In genomic region chr12:43979450-43979849, GRCh38 we compare ENCODE assay signal across 35 cellular contexts.
"Had no signal": no experiment of that assay in that cellular context is flagged by ENCODE, and none has a peak within 500 bp of the region (broad histone marks: within the 10 kb centered on the region; RNA-seq: fewer than 3 reads in every experiment).

No MANE protein-coding gene starts in this region.

- H3K9me3 ChIP-seq: MG63 had no signal

- H3K27me3 ChIP-seq: MG63 had no signal

- H3K4me3 ChIP-seq: MG63 had no signal

- H3K36me3 ChIP-seq: MG63 had no signal

- DNase-seq: Karpas-422, Kasumi-1, MG63, MM.1S, MV-4-11, NCI-H1048, NCI-H1092, NCI-H1092 treated with DMSO at 0.1 percent for 48 hours, NCI-H1105, NCI-H1105 treated with DMSO at 0.1 percent for 48 hours, NCI-H1417, NCI-H1417 treated with DMSO at 0.1 percent for 48 hours, NCI-H1436, NCI-H1436 treated with DMSO at 0.1 percent for 48 hours, NCI-H146, NCI-H1694, NCI-H1694 treated with DMSO at 0.1 percent for 48 hours, NCI-H187, NCI-H187 treated with DMSO at 0.1 percent for 48 hours, NCI-H1930, NCI-H2029, NCI-H2029 treated with DMSO at 0.1 percent for 48 hours, NCI-H2081, NCI-H2081 treated with DMSO at 0.1 percent for 48 hours, NCI-H2107, NCI-H2171, NCI-H2227 treated with DMSO at 0.1 percent for 48 hours, NCI-H226, NCI-H345, NCI-H446, NCI-H446 treated with DMSO at 0.1 percent for 48 hours, NCI-H510A, NCI-H510A treated with DMSO at 0.1 percent for 48 hours, NCI-H524, NCI-H524 treated with DMSO at 0.1 percent for 48 hours had no signal
